ENCODE assay signal across 8 cellular contexts in genomic region chr1:235648407-235648907, GRCh38. TPM values are rescaled to one million over a fixed set of nuclear protein-coding genes. Genes with fewer than 3 reads are reported as not detected.
A peak's percentile ranks its signal among the peaks of the same experiment; 100 is the strongest.
DNase-seq lines count a peak whose midpoint lies in the region; ATAC-seq and TF ChIP-seq lines count a peak whose summit lies in the region.

No MANE protein-coding gene starts in this region.

- H3K4me1 Mint-ChIP-seq in activated naive CD4-positive, alpha-beta T cell treated with anti-CD3 and anti-CD28 coated beads, Interleukin-2, amount 50 U/mL, for 24 hours = peaks cover 18% of the 10 kb centered on the region

- H3K4me3 ChIP-seq in SJCRH30 = peak overlapping the region; percentile 78
- peak overlapping the region in 7 of 10 donors; percentile 40 to 57 (median 49) for H3K4me3 ChIP-seq in heart right ventricle
- peak overlapping the region; percentile 17 to 46 (median 38) for H3K4me3 ChIP-seq in gastrocnemius medialis

- H3K9me3 ChIP-seq in SJCRH30 (replicated peaks) (no peaks in the 10 kb centered on the region), heart right ventricle (no peaks in the 10 kb centered on the region), gastrocnemius medialis (no peaks in the 10 kb centered on the region)

- H3K27me3 Mint-ChIP-seq in activated naive CD4-positive, alpha-beta T cell treated with anti-CD3 and anti-CD28 coated beads, Interleukin-2, amount 50 U/mL, for 24 hours = peaks cover 44% of the 10 kb centered on the region

- H3K4me1 ChIP-seq in SJCRH30 (no peaks in the 10 kb centered on the region), heart right ventricle (peaks cover 3 to 27% (median 22%) of the 10 kb centered on the region in 9 donors), gastrocnemius medialis (peaks cover 8 to 11% of the 10 kb centered on the region in 2 donors)

- WGBS in heart right ventricle, 2 donors = 2 to 5% methylated on average over 31 of the region's 31 CpGs

- H3K27me3 ChIP-seq in SJCRH30 = no peaks in the 10 kb centered on the region
- peaks cover 17 to 99% (median 93%) of the 10 kb centered on the region in 7 donors for H3K27me3 ChIP-seq in heart right ventricle
- H3K27me3 ChIP-seq in gastrocnemius medialis = peaks cover 57 to 70% (median 59%) of the 10 kb centered on the region in 3 donors

- H3K27ac Mint-ChIP-seq in activated naive CD4-positive, alpha-beta T cell treated with anti-CD3 and anti-CD28 coated beads, Interleukin-2, amount 50 U/mL, for 24 hours = no peak overlapping the region

- H3K27ac ChIP-seq in SJCRH30 (peak overlapping the region; percentile 45; the same call in 1 of the 2 replicates), heart right ventricle (no peak overlapping the region), gastrocnemius medialis (no peak overlapping the region)

- ATAC-seq in heart right ventricle = peak in 5 of 8 donors; percentile 36 to 53 (median 44)
- no peak for ATAC-seq in gastrocnemius medialis
- ATAC-seq in GM21390 (IDR thresholded peaks at IDR 0.05; ENCODE audit: unreplicated experiment) = no peak
- ATAC-seq in HG02571 (IDR thresholded peaks at IDR 0.05; ENCODE audit: unreplicated experiment) = no peak

- no peak for TF ChIP-seq POLR2A in gastrocnemius medialis (IDR thresholded peaks at IDR 0.05)

- in situ Hi-C loops in gastrocnemius medialis (cut with MboI; ENCODE audit: low sequenced_read_pairs in 4 of 4) = no loop called here

- H3K36me3 Mint-ChIP-seq in activated naive CD4-positive, alpha-beta T cell treated with anti-CD3 and anti-CD28 coated beads, Interleukin-2, amount 50 U/mL, for 24 hours = peaks cover 5% of the 10 kb centered on the region

- peaks cover 7% of the 10 kb centered on the region for H3K9me3 Mint-ChIP-seq in activated naive CD4-positive, alpha-beta T cell treated with anti-CD3 and anti-CD28 coated beads, Interleukin-2, amount 50 U/mL, for 24 hours

- peak overlapping the region; percentile 83 for H3K4me3 Mint-ChIP-seq in activated naive CD4-positive, alpha-beta T cell treated with anti-CD3 and anti-CD28 coated beads, Interleukin-2, amount 50 U/mL, for 24 hours

- H3K36me3 ChIP-seq in SJCRH30 = no peaks in the 10 kb centered on the region
- no peaks in the 10 kb centered on the region for H3K36me3 ChIP-seq in heart right ventricle
- no peaks in the 10 kb centered on the region for H3K36me3 ChIP-seq in gastrocnemius medialis

- intact Hi-C loops in heart right ventricle (cut with DNase I) (no loop called here), gastrocnemius medialis (cut with DNase I; ENCODE audit: low total_unique reads) (no loop called here)

- no peak for DNase-seq in activated naive CD4-positive, alpha-beta T cell treated with Interleukin-2 at 50 U/mL for 16 hours
- DNase-seq in SJCRH30 (peak; percentile 62 to 63), heart right ventricle (no peak), gastrocnemius medialis (no peak)
- no peak for DNase-seq in effector CD8-positive, alpha-beta T cell (lab: John Stamatoyannopoulos, UW)

- no peak for TF ChIP-seq CTCF in heart right ventricle (IDR thresholded peaks at IDR 0.05)
- TF ChIP-seq CTCF in gastrocnemius medialis (IDR thresholded peaks at IDR 0.05 in 4 of 5, conservative IDR thresholded peaks at IDR 0.05 in 1 of 5) = no peak

RNA-seq across cellular contexts. Expression of gene GNG4, which starts 1.1 kb away (rescaled TPM):
- 19.7 and 19.8 TPM in 2 replicates for total RNA-seq in SJCRH30 (2014; rRNA removed; shearing (Covaris generic))
- total RNA-seq in heart right ventricle (under 1 TPM in 2 of 10 donors, not detected in 8; 0.04 to 0.15 TPM), gastrocnemius medialis (not detected)
- polyA plus RNA-seq in heart right ventricle = under 1 TPM in 1 of 2 donors, not detected in 1; 0.06 TPM

Comparison
In these comparisons a context has a peak if more than half of its experiments do, and no peak if none do; other contexts are left out.
1. DNase-seq: peak in SJCRH30 (2 of 2); none in activated naive CD4-positive, alpha-beta T cell treated with Interleukin-2 at 50 U/mL for 16 hours (single experiment), heart right ventricle (0 of 2), gastrocnemius medialis (0 of 2) and effector CD8-positive, alpha-beta T cell (single experiment).
2. ATAC-seq: peak in heart right ventricle (5 of 8); none in gastrocnemius medialis (0 of 2), GM21390 (single experiment) and HG02571 (single experiment).
3. RNA of gene GNG4, which starts 1.1 kb away (total RNA-seq): 19.7 to 19.8 TPM in SJCRH30; not detected in gastrocnemius medialis and 0.04 to 0.15 TPM in heart right ventricle; every median in the first group is over 10 times any median in the second.
4. Peak in every context shown above with its lines, with median percentiles within 50 percentile points of each other: H3K4me3 ChIP-seq.